Comparison of ENCODE assay signal across 10 cellular contexts in genomic region chr12:72273499-72273837, GRCh38. TPM values are rescaled to one million over a fixed set of nuclear protein-coding genes. Genes with fewer than 3 reads are reported as not detected.
DNase-seq lines count a peak whose midpoint lies in the region; ATAC-seq and TF ChIP-seq lines count a peak whose summit lies in the region.
"Had no signal": no experiment of that assay in that cellular context is flagged by ENCODE, and none has a peak within 500 bp of the region (broad histone marks: within the 10 kb centered on the region; RNA-seq: fewer than 3 reads in every experiment).

No MANE protein-coding gene starts in this region.

- under 1% methylated on average over 24 of the region's 24 CpGs for WGBS in right cardiac atrium
- 0 to 1% (median 1%) methylated on average over 24 of the region's 24 CpGs for whole genome bisulfite sequencing in psoas muscle, 3 donors

- H3K36me3 ChIP-seq in ES-I3 (ENCODE audit: insufficient read depth, low read length) (no peaks in the 10 kb centered on the region), WERI-Rb-1 (no peaks in the 10 kb centered on the region), psoas muscle (ENCODE audit: insufficient read depth in 1 of 2, low read depth in 1 of 2) (no peaks in the 10 kb centered on the region)

- no peak overlapping the region for H3K4me3 Mint-ChIP-seq in activated CD8-positive, alpha-beta T cell treated with anti-CD3 and anti-CD28 coated beads, Interleukin-2, amount 10 ng/mL, durations not matched to agents 7 days and 5 days

- peaks cover 8% of the 10 kb centered on the region; the same call in 1 of the 2 replicates for H3K4me1 ChIP-seq in ES-I3 (ENCODE audit: insufficient read depth, low read length)
- peaks cover 2% of the 10 kb centered on the region for H3K4me1 ChIP-seq in right cardiac atrium (ENCODE audit: control insufficient read depth, insufficient read depth, low read length)
- H3K4me1 ChIP-seq in psoas muscle = peaks cover 10% of the 10 kb centered on the region

- peaks cover 4% of the 10 kb centered on the region for H3K36me3 Mint-ChIP-seq in activated CD8-positive, alpha-beta T cell treated with anti-CD3 and anti-CD28 coated beads, Interleukin-2, amount 10 ng/mL, durations not matched to agents 7 days and 5 days (ENCODE audit: low read depth)

- POLR2A ChIA-PET in activated CD8-positive, alpha-beta T cell treated with anti-CD3 and anti-CD28 coated beads, Interleukin-2, amount 10 ng/mL, durations not matched to agents 7 days and 5 days (lab: Charles Lee) = no interaction called here

- no peaks in the 10 kb centered on the region for H3K9me3 ChIP-seq in ES-I3 (ENCODE audit: control insufficient read depth, insufficient read depth, low read length)
- no peaks in the 10 kb centered on the region for H3K9me3 ChIP-seq in WERI-Rb-1 (ENCODE audit: severe bottlenecking)
- H3K9me3 ChIP-seq in right cardiac atrium (ENCODE audit: control insufficient read depth, low read length) = no peaks in the 10 kb centered on the region
- no peaks in the 10 kb centered on the region for H3K9me3 ChIP-seq in psoas muscle

- H3K27me3 ChIP-seq in WERI-Rb-1 (ENCODE audit: insufficient read depth, low read depth, severe bottlenecking) = no peaks in the 10 kb centered on the region
- no peaks in the 10 kb centered on the region for H3K27me3 ChIP-seq in right cardiac atrium (ENCODE audit: control insufficient read depth, insufficient read depth)
- peaks cover 3 to 50% (median 20%) of the 10 kb centered on the region in 3 donors for H3K27me3 ChIP-seq in psoas muscle (ENCODE audit: insufficient read depth in 3 of 3, low read length in 2 of 3)

- ATAC-seq in right cardiac atrium (peak in 1 of 2 donors; percentile 7), psoas muscle (peak in 2 of 4 donors; percentile 11 to 12), GM19467 (IDR thresholded peaks at IDR 0.05; ENCODE audit: unreplicated experiment) (no peak), GM21528 (IDR thresholded peaks at IDR 0.05; ENCODE audit: low FRiP score, unreplicated experiment) (no peak)
- ATAC-seq in activated CD8-positive, alpha-beta T cell treated with anti-CD3 and anti-CD28 coated beads, Interleukin-2, amount 10 ng/mL, durations not matched to agents 7 days and 5 days = no peak

- TF ChIP-seq CTCF in WERI-Rb-1 (IDR thresholded peaks at IDR 0.05; ENCODE audit: low read depth, low read length) (no peak), psoas muscle (IDR thresholded peaks at IDR 0.05) (no peak)

- peaks cover 6% of the 10 kb centered on the region for H3K4me1 Mint-ChIP-seq in activated CD8-positive, alpha-beta T cell treated with anti-CD3 and anti-CD28 coated beads, Interleukin-2, amount 10 ng/mL, durations not matched to agents 7 days and 5 days (ENCODE audit: low read depth)

- H3K27ac Mint-ChIP-seq in activated CD8-positive, alpha-beta T cell treated with anti-CD3 and anti-CD28 coated beads, Interleukin-2, amount 10 ng/mL, durations not matched to agents 7 days and 5 days = no peak overlapping the region

- CTCF ChIA-PET in activated CD8-positive, alpha-beta T cell treated with anti-CD3 and anti-CD28 coated beads, Interleukin-2, amount 10 ng/mL, durations not matched to agents 7 days and 5 days (lab: Charles Lee) = no interaction called here

- peaks cover 43% of the 10 kb centered on the region for H3K27me3 Mint-ChIP-seq in activated CD8-positive, alpha-beta T cell treated with anti-CD3 and anti-CD28 coated beads, Interleukin-2, amount 10 ng/mL, durations not matched to agents 7 days and 5 days (ENCODE audit: low read depth)

- intact Hi-C loops in right cardiac atrium (cut with DNase I) = no loop called here
- intact Hi-C loops in psoas muscle (cut with DNase I) = no loop called here

- no peak for DNase-seq in WERI-Rb-1
- peak; percentile 13 to 55 (median 51) for DNase-seq in right cardiac atrium
- no peak for DNase-seq in psoas muscle
- no peak for DNase-seq in activated CD8-positive, alpha-beta T cell treated with anti-CD3 and anti-CD28 coated beads, Interleukin-2, amount 10 ng/mL, durations not matched to agents 7 days and 5 days
- DNase-seq in GM19238 (ENCODE audit: insufficient read length, low spot score) = no peak
- DNase-seq: DMS79 treated with DMSO at 0.1 percent for 48 hours; stimulated activated CD4-positive, alpha-beta T cell treated with anti-CD3 and anti-CD28 coated beads, Interleukin-15, amount 100 ng/mL, for 24 hours had no signal

- H3K9ac ChIP-seq in ES-I3 (ENCODE audit: low read depth, low read length) = peak overlapping the region; percentile 70; the same call in 1 of the 2 replicates

- H3K4me3 ChIP-seq in WERI-Rb-1 (ENCODE audit: low read depth, low read length) (peak overlapping the region; percentile 56), right cardiac atrium (ENCODE audit: low read length) (peak overlapping the region; percentile 78), psoas muscle (peak overlapping the region; percentile 71)

- no peak overlapping the region for H3K27ac ChIP-seq in WERI-Rb-1
- H3K27ac ChIP-seq in right cardiac atrium (ENCODE audit: low read length) = no peak overlapping the region
- peak overlapping the region; percentile 65 for H3K27ac ChIP-seq in psoas muscle

- no peaks in the 10 kb centered on the region for H3K9me3 Mint-ChIP-seq in activated CD8-positive, alpha-beta T cell treated with anti-CD3 and anti-CD28 coated beads, Interleukin-2, amount 10 ng/mL, durations not matched to agents 7 days and 5 days (ENCODE audit: insufficient read depth)

RNA-seq across cellular contexts. Expression of gene TRHDE, which starts 1.3 kb away (rescaled TPM):
- 1 to 10 TPM; 3.5 to 7.0 (median 4.2) TPM for total RNA-seq in right cardiac atrium
- 0.57 TPM for polyA plus RNA-seq in right cardiac atrium
- 1 to 10 TPM in 2 of 4 donors, under 1 TPM in 2; 0.13 to 1.7 (median 1.1) TPM for total RNA-seq in psoas muscle
- polyA plus RNA-seq in psoas muscle = under 1 TPM; 0.08 to 0.75 (median 0.27) TPM
- total RNA-seq in activated CD8-positive, alpha-beta T cell treated with anti-CD3 and anti-CD28 coated beads, Interleukin-2, amount 10 ng/mL, durations not matched to agents 7 days and 5 days = not detected

Comparison
In these comparisons a context has a peak if more than half of its experiments do, and no peak if none do; other contexts are left out.
1. DNase-seq: peak in right cardiac atrium (3 of 3); none in WERI-Rb-1 (single experiment), psoas muscle (0 of 2), activated CD8-positive, alpha-beta T cell treated with anti-CD3 and anti-CD28 coated beads, Interleukin-2, amount 10 ng/mL, durations not matched to agents 7 days and 5 days (single experiment) and GM19238 (single experiment).
2. Peak in every context shown above with its lines, with median percentiles within 50 percentile points of each other: H3K4me3 ChIP-seq.